Comparison of ENCODE assay signal across 10 cellular contexts in genomic region chr5:133421394-133421793, GRCh38.
DNase-seq lines count a peak whose midpoint lies in the region; ATAC-seq and TF ChIP-seq lines count a peak whose summit lies in the region.
"Had no signal": no experiment of that assay in that cellular context is flagged by ENCODE, and none has a peak within 500 bp of the region (broad histone marks: within the 10 kb centered on the region; RNA-seq: fewer than 3 reads in every experiment).

No MANE protein-coding gene starts in this region.

- ATAC-seq in GM19397 (IDR thresholded peaks at IDR 0.05; ENCODE audit: unreplicated experiment) (no peak), upper lobe of left lung (ENCODE audit: low FRiP score in 2 of 2) (no peak)
- no peak for ATAC-seq in activated T-helper 17 cell treated with anti-CD3 and anti-CD28 coated beads, Interleukin-2, amount 50 U/mL, for 72 hours (replicated peaks)

- no peak overlapping the region for H3K27ac Mint-ChIP-seq in activated naive CD4-positive, alpha-beta T cell treated with anti-CD3 and anti-CD28 coated beads, Interleukin-2, amount 10 ng/mL, durations not matched to agents 7 days and 5 days
- no peak overlapping the region for H3K27ac Mint-ChIP-seq in activated T-helper 17 cell treated with anti-CD3 and anti-CD28 coated beads, Interleukin-2, amount 50 U/mL, for 72 hours

- H3K4me1 ChIP-seq in upper lobe of left lung, result peaks cover 0 to 6% (median 4%) of the 10 kb centered on the region in 4 donors

- peaks cover 17% of the 10 kb centered on the region for H3K27me3 Mint-ChIP-seq in activated naive CD4-positive, alpha-beta T cell treated with anti-CD3 and anti-CD28 coated beads, Interleukin-2, amount 10 ng/mL, durations not matched to agents 7 days and 5 days
- H3K27me3 Mint-ChIP-seq in activated T-helper 17 cell treated with anti-CD3 and anti-CD28 coated beads, Interleukin-2, amount 50 U/mL, for 72 hours, result peaks cover 17% of the 10 kb centered on the region

- no peaks in the 10 kb centered on the region for H3K36me3 ChIP-seq in upper lobe of left lung

- 75 to 100% methylated on average over 3 to 8 of the region's 8 CpGs for WGBS in upper lobe of left lung, 2 donors

- peak; percentile 14 for DNase-seq in activated naive CD4-positive, alpha-beta T cell treated with Interleukin-2 at 50 U/mL for 16 hours
- DNase-seq in activated naive CD4-positive, alpha-beta T cell treated with anti-CD3 and anti-CD28 coated beads, Interleukin-2, amount 10 ng/mL, durations not matched to agents 7 days and 5 days, result no peak
- DNase-seq in M059J (ENCODE audit: low read depth) (peak; percentile 4), choroid plexus epithelial cell (ENCODE audit: low read depth) (peak; percentile 60), upper lobe of left lung (no peak)
- peak; percentile 29 to 40 for DNase-seq in stimulated activated CD4-positive, alpha-beta T cell treated with anti-CD3 and anti-CD28 coated beads, Interleukin-2, amount 100 ng/mL, for 24 hours
- DNase-seq: effector CD4-positive, alpha-beta T cell; NCI-H774 had no signal

- peaks cover 4% of the 10 kb centered on the region for H3K4me1 Mint-ChIP-seq in activated naive CD4-positive, alpha-beta T cell treated with anti-CD3 and anti-CD28 coated beads, Interleukin-2, amount 10 ng/mL, durations not matched to agents 7 days and 5 days
- H3K4me1 Mint-ChIP-seq in activated T-helper 17 cell treated with anti-CD3 and anti-CD28 coated beads, Interleukin-2, amount 50 U/mL, for 72 hours, result peaks cover 9% of the 10 kb centered on the region

- H3K9me3 Mint-ChIP-seq in activated naive CD4-positive, alpha-beta T cell treated with anti-CD3 and anti-CD28 coated beads, Interleukin-2, amount 10 ng/mL, durations not matched to agents 7 days and 5 days, result no peaks in the 10 kb centered on the region
- no peaks in the 10 kb centered on the region for H3K9me3 Mint-ChIP-seq in activated T-helper 17 cell treated with anti-CD3 and anti-CD28 coated beads, Interleukin-2, amount 50 U/mL, for 72 hours

- no peaks in the 10 kb centered on the region for H3K9me3 ChIP-seq in upper lobe of left lung

- H3K27me3 ChIP-seq in upper lobe of left lung, result no peaks in the 10 kb centered on the region

- no peaks in the 10 kb centered on the region for H3K36me3 Mint-ChIP-seq in activated naive CD4-positive, alpha-beta T cell treated with anti-CD3 and anti-CD28 coated beads, Interleukin-2, amount 10 ng/mL, durations not matched to agents 7 days and 5 days
- peaks cover 5% of the 10 kb centered on the region for H3K36me3 Mint-ChIP-seq in activated T-helper 17 cell treated with anti-CD3 and anti-CD28 coated beads, Interleukin-2, amount 50 U/mL, for 72 hours (ENCODE audit: low read depth)

- CTCF ChIA-PET in activated naive CD4-positive, alpha-beta T cell treated with anti-CD3 and anti-CD28 coated beads, Interleukin-2, amount 10 ng/mL, durations not matched to agents 7 days and 5 days (lab: Charles Lee), result interaction anchor here (1.1 to 2.1 kb wide), 4 partner anchors 24 to 449 kb away, joined by 4 to 6 read pairs (median 4); no protein-coding TSS in a partner anchor

- TF ChIP-seq EP300 in upper lobe of left lung (IDR thresholded peaks at IDR 0.05), result no peak

- H3K4me3 Mint-ChIP-seq in activated naive CD4-positive, alpha-beta T cell treated with anti-CD3 and anti-CD28 coated beads, Interleukin-2, amount 10 ng/mL, durations not matched to agents 7 days and 5 days, result no peak overlapping the region
- H3K4me3 Mint-ChIP-seq in activated T-helper 17 cell treated with anti-CD3 and anti-CD28 coated beads, Interleukin-2, amount 50 U/mL, for 72 hours, result no peak overlapping the region

- no peak overlapping the region for H3K4me3 ChIP-seq in choroid plexus epithelial cell (ENCODE audit: low read depth, low read length)
- H3K4me3 ChIP-seq in upper lobe of left lung, result no peak overlapping the region

- TF ChIP-seq POLR2A in upper lobe of left lung (IDR thresholded peaks at IDR 0.05), result no peak

- H3K27ac ChIP-seq in upper lobe of left lung, result no peak overlapping the region

- TF ChIP-seq CTCF in choroid plexus epithelial cell (conservative IDR thresholded peaks at IDR 0.05; ENCODE audit: low read depth, low read length) (peak; percentile 72), upper lobe of left lung (IDR thresholded peaks at IDR 0.05) (peak in 2 of 6 experiments; percentile 12)

Comparison
In these comparisons a context has a peak if more than half of its experiments do, and no peak if none do; other contexts are left out.
1. DNase-seq: peak in activated naive CD4-positive, alpha-beta T cell treated with Interleukin-2 at 50 U/mL for 16 hours (single experiment), M059J (single experiment), choroid plexus epithelial cell (single experiment) and stimulated activated CD4-positive, alpha-beta T cell treated with anti-CD3 and anti-CD28 coated beads, Interleukin-2, amount 100 ng/mL, for 24 hours (2 of 2); none in activated naive CD4-positive, alpha-beta T cell treated with anti-CD3 and anti-CD28 coated beads, Interleukin-2, amount 10 ng/mL, durations not matched to agents 7 days and 5 days (single experiment) and upper lobe of left lung (0 of 2).